10 cellular contexts compared by ENCODE assay signal in the genomic region with DNA sequence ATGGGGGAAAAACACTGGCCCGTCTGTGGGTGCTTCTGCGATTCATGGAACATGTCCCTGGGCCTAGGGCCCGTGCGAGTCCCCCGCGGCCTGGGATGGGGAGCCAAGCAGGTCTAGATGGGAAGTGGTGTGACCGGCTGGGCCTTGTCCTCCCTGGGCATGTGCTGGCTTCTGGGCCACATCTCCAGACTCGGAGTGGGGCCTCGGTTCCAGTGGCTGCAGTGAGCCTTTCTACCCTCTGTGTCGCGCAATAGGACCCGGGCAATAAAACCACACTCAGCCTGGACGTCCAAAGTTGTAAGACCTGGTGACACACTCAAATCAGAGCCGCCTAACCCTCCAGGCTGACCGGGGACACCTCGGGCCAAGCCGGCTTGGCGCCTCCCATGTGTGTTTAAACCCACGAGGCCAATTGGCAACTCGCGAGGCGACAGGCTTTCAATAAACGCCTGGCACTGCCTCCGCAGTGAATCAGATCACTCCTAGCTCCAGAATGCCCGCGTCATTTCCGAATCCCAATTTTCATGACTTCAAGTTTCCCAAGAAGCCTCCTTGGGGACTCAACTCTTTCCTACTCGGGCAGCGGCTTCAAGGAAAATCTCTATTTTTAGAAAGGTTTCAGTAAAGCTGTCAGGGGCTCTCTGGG. TPM values are rescaled to one million over a fixed set of nuclear protein-coding genes. Genes with fewer than 3 reads are reported as not detected.
DNase-seq lines count a peak whose midpoint lies in the region; FAIRE-seq and TF ChIP-seq lines count a peak whose summit lies in the region.
"Had no signal": no experiment of that assay in that cellular context is flagged by ENCODE, and none has a peak within 500 bp of the region (broad histone marks: within the 10 kb centered on the region; RNA-seq: fewer than 3 reads in every experiment).

No MANE protein-coding gene starts in this region.

- intact Hi-C loops in left ventricle myocardium inferior (cut with micrococcal nuclease) (loop anchor here (2.0 kb wide), 1 partner anchor 133 kb away; no protein-coding TSS in a partner anchor), posterior cingulate gyrus (cut with DNase I) (no loop called here)

- H3K4me3 ChIP-seq in AG10803 (ENCODE audit: low read length) (no peak overlapping the region), left ventricle myocardium inferior (peak overlapping the region; percentile 26), MG63 (no peak overlapping the region)

- H3K4me1 ChIP-seq in left ventricle myocardium inferior, result peaks cover 63% of the 10 kb centered on the region

- H3K9me3 ChIP-seq in left ventricle myocardium inferior (replicated peaks), result no peaks in the 10 kb centered on the region
- no peaks in the 10 kb centered on the region for H3K9me3 ChIP-seq in MG63

- peaks cover 43% of the 10 kb centered on the region for H3K36me3 ChIP-seq in left ventricle myocardium inferior
- peaks cover 62% of the 10 kb centered on the region for H3K36me3 ChIP-seq in MG63

- H3K27me3 ChIP-seq in left ventricle myocardium inferior (ENCODE audit: low read depth) (no peaks in the 10 kb centered on the region), MG63 (no peaks in the 10 kb centered on the region)

- TF ChIP-seq CTCF in AG10803 (conservative IDR thresholded peaks at IDR 0.05; ENCODE audit: low read length), result no peak
- TF ChIP-seq CTCF in left ventricle myocardium inferior (IDR thresholded peaks at IDR 0.05; ENCODE audit: borderline replicate concordance), result no peak
- TF ChIP-seq CTCF in GM13976 (IDR thresholded peaks at IDR 0.05; ENCODE audit: borderline replicate concordance, control extremely low read depth, extremely low read depth, insufficient read depth, missing control alignments), result no peak

- DNase-seq in AG10803 (ENCODE audit: low read depth), result peak; percentile 88
- peak; percentile 80 for DNase-seq in left ventricle myocardium inferior
- peak in 8 of 10 donors; percentile 38 to 92 (median 66) for DNase-seq in posterior cingulate gyrus
- no peak for DNase-seq in NK-92 (lab: John Stamatoyannopoulos, UW; ENCODE audit: unreplicated experiment)
- no peak for DNase-seq in GM13976 (ENCODE audit: low spot score)
- no peak for DNase-seq in MG63
- no peak for DNase-seq in urothelium cell line (ENCODE audit: low spot score)
- DNase-seq: DMS 273 treated with DMSO at 0.1 percent for 48 hours, NCI-H146 had no signal

- in situ Hi-C loops in GM13976 (cut with MboI; ENCODE audit: low sequenced_read_pairs, unreplicated experiment), result loop anchor here (25.0 kb wide), 2 partner anchors 345 to 745 kb away; partner anchors contain the start of gene CYP4F3

- no peak for FAIRE-seq in urothelium cell line (lab: Jason Lieb, UNC)

- peak overlapping the region; percentile 25 for H3K27ac ChIP-seq in adipose tissue (ENCODE audit: low read depth, low read length)
- peak overlapping the region; percentile 91 for H3K27ac ChIP-seq in left ventricle myocardium inferior (replicated peaks)

- 57 to 83% (median 68%) methylated on average over 29 of the region's 29 CpGs for WGBS in adipose tissue, 3 donors

RNA-seq across cellular contexts. Expression of gene KLF2, which starts 57.3 kb away (rescaled TPM):
- 100 to 1,000 TPM in 1 of 3 donors, 10 to 100 TPM in 2; 16.4 to 136 (median 54.7) TPM for polyA plus RNA-seq in adipose tissue
- total RNA-seq in left ventricle myocardium inferior, result 65.2 TPM
- 4.4 and 6.3 TPM in 2 replicates for total RNA-seq in MG63 (2014; rRNA removed; shearing (Covaris generic); ENCODE audit: low replicate concordance)

Comparison
In these comparisons a context has a peak if more than half of its experiments do, and no peak if none do; other contexts are left out.
1. DNase-seq: peak in AG10803 (single experiment), left ventricle myocardium inferior (single experiment) and posterior cingulate gyrus (8 of 10); none in NK-92 (single experiment), GM13976 (single experiment), MG63 (single experiment) and urothelium cell line (single experiment).